ENCODE assay signal across 8 cellular contexts in genomic region chr19:35557539-35558399, GRCh38. TPM values are rescaled to one million over a fixed set of nuclear protein-coding genes. Genes with fewer than 3 reads are reported as not detected.
DNase-seq lines count a peak whose midpoint lies in the region; ATAC-seq lines count a peak whose summit lies in the region.

No MANE protein-coding gene starts in this region.

- ATAC-seq in activated CD4-positive, alpha-beta T cell treated with anti-CD3 and anti-CD28 coated beads for 36 hours = peak; percentile 78
- ATAC-seq in stimulated activated effector memory CD8-positive, alpha-beta T cell treated with anti-CD3 and anti-CD28 coated beads, Interleukin-12 subunit alpha, Interleukin-12 subunit beta, amount 100 ng/mL, for 72 hours = peak; percentile 60

- intact Hi-C loops in activated CD4-positive, alpha-beta T cell treated with anti-CD3 and anti-CD28 coated beads for 36 hours (cut with DNase I, micrococcal nuclease) = no loop called here

- H3K4me1 Mint-ChIP-seq in activated CD4-positive, alpha-beta T cell treated with anti-CD3 and anti-CD28 coated beads for 36 hours = peaks cover 8% of the 10 kb centered on the region
- peaks cover 12% of the 10 kb centered on the region for H3K4me1 Mint-ChIP-seq in stimulated activated effector memory CD8-positive, alpha-beta T cell treated with anti-CD3 and anti-CD28 coated beads, Interleukin-12 subunit alpha, Interleukin-12 subunit beta, amount 100 ng/mL, for 72 hours

- peaks cover 38% of the 10 kb centered on the region for H3K27me3 Mint-ChIP-seq in activated CD4-positive, alpha-beta T cell treated with anti-CD3 and anti-CD28 coated beads for 36 hours

- H3K36me3 ChIP-seq in HUES6 (ENCODE audit: control insufficient read depth, insufficient read depth, low read length) (no peaks in the 10 kb centered on the region), mesendoderm (ENCODE audit: control insufficient read depth, insufficient read depth, low read length) (no peaks in the 10 kb centered on the region)

- H3K4ac ChIP-seq in mesendoderm (ENCODE audit: low read depth, low read length) = no peak overlapping the region

- no peaks in the 10 kb centered on the region for H3K9me3 ChIP-seq in HUES6 (ENCODE audit: control insufficient read depth, insufficient read depth, low read depth, low read length)

- H3K9me3 Mint-ChIP-seq in activated CD4-positive, alpha-beta T cell treated with anti-CD3 and anti-CD28 coated beads for 36 hours (ENCODE audit: low read depth) = no peaks in the 10 kb centered on the region
- H3K9me3 Mint-ChIP-seq in stimulated activated effector memory CD8-positive, alpha-beta T cell treated with anti-CD3 and anti-CD28 coated beads, Interleukin-12 subunit alpha, Interleukin-12 subunit beta, amount 100 ng/mL, for 72 hours = no peaks in the 10 kb centered on the region

- no peaks in the 10 kb centered on the region for H3K79me1 ChIP-seq in mesendoderm (ENCODE audit: low read length)

- H2BK120ac ChIP-seq in mesendoderm (ENCODE audit: low read depth, low read length) = no peak overlapping the region

- H3K4me3 ChIP-seq in HUES6 (ENCODE audit: low read depth, low read length) (peak overlapping the region; percentile 88), mesendoderm (ENCODE audit: low read length) (peak overlapping the region; percentile 66)

- H2AK5ac ChIP-seq in mesendoderm (ENCODE audit: low read length) = no peak overlapping the region

- H3K4me1 ChIP-seq in HUES6 (ENCODE audit: control insufficient read depth, insufficient read depth, low read length) (peaks cover 11% of the 10 kb centered on the region; the same call in 1 of the 2 replicates), mesendoderm (ENCODE audit: control insufficient read depth, low read depth, low read length) (no peaks in the 10 kb centered on the region)

- no peak overlapping the region for H2BK5ac ChIP-seq in mesendoderm (ENCODE audit: low read length)

- H3K36me3 Mint-ChIP-seq in activated CD4-positive, alpha-beta T cell treated with anti-CD3 and anti-CD28 coated beads for 36 hours (ENCODE audit: low read depth) = no peaks in the 10 kb centered on the region
- H3K36me3 Mint-ChIP-seq in stimulated activated effector memory CD8-positive, alpha-beta T cell treated with anti-CD3 and anti-CD28 coated beads, Interleukin-12 subunit alpha, Interleukin-12 subunit beta, amount 100 ng/mL, for 72 hours = no peaks in the 10 kb centered on the region

- H3K4me3 Mint-ChIP-seq in activated CD4-positive, alpha-beta T cell treated with anti-CD3 and anti-CD28 coated beads for 36 hours = peak overlapping the region; percentile 63
- H3K4me3 Mint-ChIP-seq in stimulated activated effector memory CD8-positive, alpha-beta T cell treated with anti-CD3 and anti-CD28 coated beads, Interleukin-12 subunit alpha, Interleukin-12 subunit beta, amount 100 ng/mL, for 72 hours = peak overlapping the region; percentile 67

- H4K8ac ChIP-seq in mesendoderm (ENCODE audit: low read depth, low read length) = no peak overlapping the region

- H3K79me2 ChIP-seq in mesendoderm (ENCODE audit: control insufficient read depth, insufficient read depth, low read length) = no peaks in the 10 kb centered on the region

- H3K18ac ChIP-seq in mesendoderm (ENCODE audit: low read length) = no peak overlapping the region

- no CpG with 5 or more reads among the region's 60 CpGs for WGBS in mesendoderm (ENCODE audit: extremely low coverage, insufficient coverage, low lambda C conversion rate)

- H3K23ac ChIP-seq in mesendoderm (ENCODE audit: low read length) = no peak overlapping the region

- CTCF ChIA-PET in activated CD4-positive, alpha-beta T cell treated with anti-CD3 and anti-CD28 coated beads for 36 hours (lab: Charles Lee) = interaction anchor here (0.6 to 3.0 kb wide), 5 partner anchors 9 to 373 kb away, joined by 3 to 18 read pairs (median 3); no protein-coding TSS in a partner anchor

- H3K27ac ChIP-seq in HUES6 (ENCODE audit: low read depth, low read length) = no peak overlapping the region
- H3K27ac ChIP-seq in mesendoderm (ENCODE audit: low read depth, low read length) = no peak overlapping the region

- H4K5ac ChIP-seq in mesendoderm (ENCODE audit: low read length) = no peak overlapping the region

- H3K9ac ChIP-seq in HUES6 (ENCODE audit: low read length) (no peak overlapping the region), mesendoderm (ENCODE audit: low read length) (peak overlapping the region; percentile 54)

- DNase-seq in AG08396 (ENCODE audit: low spot score) (peak; percentile 71), ecto neural progenitor cell (ENCODE audit: low spot score) (peak; percentile 96), mesendoderm (peak; percentile 96), middle frontal gyrus (ENCODE audit: extremely low spot score, low spot score) (no peak), cortex of kidney (lab: John Stamatoyannopoulos, UW) (no peak)
- DNase-seq in activated CD4-positive, alpha-beta T cell treated with anti-CD3 and anti-CD28 coated beads for 36 hours = peak; percentile 75
- peak in 1 of 2 donors; percentile 60 for DNase-seq in stimulated activated effector memory CD8-positive, alpha-beta T cell treated with anti-CD3 and anti-CD28 coated beads, Interleukin-12 subunit alpha, Interleukin-12 subunit beta, amount 100 ng/mL, for 72 hours (ENCODE audit: low spot score in 2 of 2)

- POLR2A ChIA-PET in activated CD4-positive, alpha-beta T cell treated with anti-CD3 and anti-CD28 coated beads for 36 hours (lab: Charles Lee) = interaction anchor here (0.7 kb wide), 1 partner anchor 40 kb away, joined by 3 read pairs; no protein-coding TSS in a partner anchor

- H3K27me3 ChIP-seq in HUES6 (ENCODE audit: control insufficient read depth, insufficient read depth, low read length) (peaks cover 47% of the 10 kb centered on the region), mesendoderm (ENCODE audit: insufficient read depth, low read length, poor library complexity) (no peaks in the 10 kb centered on the region)

- no peak overlapping the region for H3K27ac Mint-ChIP-seq in activated CD4-positive, alpha-beta T cell treated with anti-CD3 and anti-CD28 coated beads for 36 hours
- no peak overlapping the region for H3K27ac Mint-ChIP-seq in stimulated activated effector memory CD8-positive, alpha-beta T cell treated with anti-CD3 and anti-CD28 coated beads, Interleukin-12 subunit alpha, Interleukin-12 subunit beta, amount 100 ng/mL, for 72 hours

- H2BK15ac ChIP-seq in mesendoderm (replicated peaks; ENCODE audit: low read depth) = no peak overlapping the region

- peak overlapping the region; percentile 98 for H3K4me2 ChIP-seq in mesendoderm (ENCODE audit: low read length)

- H3K56ac ChIP-seq in mesendoderm (ENCODE audit: low read length) = peak overlapping the region; percentile 88

RNA-seq across cellular contexts. Expression of gene ATP4A, which starts 5.7 kb away (rescaled TPM):
- not detected for total RNA-seq in activated CD4-positive, alpha-beta T cell treated with anti-CD3 and anti-CD28 coated beads for 36 hours
- polyA plus RNA-seq in mesendoderm (2013, experiment 1 of 2) = 0.11 TPM
- 0.11 TPM for polyA plus RNA-seq in mesendoderm (2013, experiment 2 of 2)

RNA-seq across cellular contexts. Expression of gene TMEM147, which starts 12.3 kb away (rescaled TPM):
- total RNA-seq in activated CD4-positive, alpha-beta T cell treated with anti-CD3 and anti-CD28 coated beads for 36 hours = 10 to 100 TPM; 73.1 to 73.8 TPM
- 129 TPM for polyA plus RNA-seq in mesendoderm (2013, experiment 1 of 2)
- 132 TPM for polyA plus RNA-seq in mesendoderm (2013, experiment 2 of 2)

RNA-seq across cellular contexts. Expression of gene GAPDHS, which starts 24.5 kb away (rescaled TPM):
- not detected for total RNA-seq in activated CD4-positive, alpha-beta T cell treated with anti-CD3 and anti-CD28 coated beads for 36 hours
- polyA plus RNA-seq in mesendoderm (2013, experiment 1 of 2) = 0.10 TPM
- 0.03 TPM for polyA plus RNA-seq in mesendoderm (2013, experiment 2 of 2)

RNA-seq across cellular contexts. Expression of gene PMIS2, which starts 28.2 kb away (rescaled TPM):
- total RNA-seq in activated CD4-positive, alpha-beta T cell treated with anti-CD3 and anti-CD28 coated beads for 36 hours = not detected
- polyA plus RNA-seq in mesendoderm (2013, experiment 1 of 2) = not detected
- polyA plus RNA-seq in mesendoderm (2013, experiment 2 of 2) = not detected

RNA-seq across cellular contexts. Expression of gene SBSN, which starts 29.7 kb away (rescaled TPM):
- not detected for total RNA-seq in activated CD4-positive, alpha-beta T cell treated with anti-CD3 and anti-CD28 coated beads for 36 hours
- polyA plus RNA-seq in mesendoderm (2013, experiment 1 of 2) = not detected
- polyA plus RNA-seq in mesendoderm (2013, experiment 2 of 2) = not detected

Comparison
In these comparisons a context has a peak if more than half of its experiments do, and no peak if none do; other contexts are left out.
1. DNase-seq: peak in AG08396 (single experiment), activated CD4-positive, alpha-beta T cell treated with anti-CD3 and anti-CD28 coated beads for 36 hours (single experiment), ecto neural progenitor cell (single experiment) and mesendoderm (single experiment); none in middle frontal gyrus (single experiment) and cortex of kidney (single experiment).